8 cellular contexts compared by ENCODE assay signal in genomic region chr4:2220016-2220620, GRCh38. TPM values are rescaled to one million over a fixed set of nuclear protein-coding genes. Genes with fewer than 3 reads are reported as not detected.
DNase-seq lines count a peak whose midpoint lies in the region; ATAC-seq and TF ChIP-seq lines count a peak whose summit lies in the region.

No MANE protein-coding gene starts in this region.

- peak; percentile 15 for DNase-seq in GF-D8 (lab: John Stamatoyannopoulos, UW)
- DNase-seq in HT1080 (ENCODE audit: low read depth) = peak; percentile 55
- peak; percentile 77 for DNase-seq in OCI-LY7 (ENCODE audit: low spot score)
- DNase-seq in activated T-cell treated with anti-CD3 and anti-CD28 coated beads for 48 hours (ENCODE audit: low read depth) = peak; percentile 62
- DNase-seq in esophagus squamous epithelium (lab: John Stamatoyannopoulos, UW) = no peak
- DNase-seq in natural killer cell = peak; percentile 70

- ATAC-seq in natural killer cell = peak; percentile 91 to 99 (median 97)
- ATAC-seq in stimulated activated memory B cell treated with anti-CD40 and anti-IgM and Interleukin-4, amounts not matched to agents 10 μg/mL and 1 μg/mL and 100 μg/mL, for 72 hours = peak; percentile 84
- ATAC-seq in GM19023 (IDR thresholded peaks at IDR 0.05; ENCODE audit: unreplicated experiment) = no peak

- H3K27me3 ChIP-seq in esophagus squamous epithelium = no peaks in the 10 kb centered on the region

- TF ChIP-seq POLR2A in esophagus squamous epithelium (IDR thresholded peaks at IDR 0.05) = no peak

- POLR2A ChIA-PET in OCI-LY7 (lab: Charles Lee) = interaction anchor here (0.5 to 0.6 kb wide), 2 partner anchors 19 to 861 kb away, joined by 3 read pairs; no protein-coding TSS in a partner anchor

- H3K9me3 ChIP-seq in OCI-LY7 (ENCODE audit: low read length) (no peaks in the 10 kb centered on the region), esophagus squamous epithelium (no peaks in the 10 kb centered on the region)

- H4K20me1 ChIP-seq in OCI-LY7 (ENCODE audit: insufficient read depth, low read length) = no peaks in the 10 kb centered on the region

- BruUV-seq in OCI-LY7 (replicated peaks; lab: Mats Ljungman, UMichigan) = no TSS peak

- no peaks in the 10 kb centered on the region for H3K79me2 ChIP-seq in OCI-LY7 (ENCODE audit: insufficient read depth, low read depth, low read length)

- H3K27ac ChIP-seq in OCI-LY7 (ENCODE audit: low read depth, low read length, poor library complexity, severe bottlenecking) (no peak overlapping the region), esophagus squamous epithelium (no peak overlapping the region)

- peaks cover 7 to 8% of the 10 kb centered on the region in 2 donors for H3K4me1 Mint-ChIP-seq in natural killer cell
- H3K4me1 Mint-ChIP-seq in stimulated activated memory B cell treated with anti-CD40 and anti-IgM and Interleukin-4, amounts not matched to agents 10 μg/mL and 1 μg/mL and 100 μg/mL, for 72 hours = peaks cover 9% of the 10 kb centered on the region

- no peaks in the 10 kb centered on the region for H3K27me3 Mint-ChIP-seq in natural killer cell (ENCODE audit: low read depth in 2 of 2)
- no peaks in the 10 kb centered on the region for H3K27me3 Mint-ChIP-seq in stimulated activated memory B cell treated with anti-CD40 and anti-IgM and Interleukin-4, amounts not matched to agents 10 μg/mL and 1 μg/mL and 100 μg/mL, for 72 hours

- no peaks in the 10 kb centered on the region for H3K9me2 ChIP-seq in OCI-LY7 (ENCODE audit: insufficient read depth, low read length)

- WGBS in esophagus squamous epithelium, 2 donors = 8 to 12% methylated on average over 10 of the region's 10 CpGs

- H3K4me3 ChIP-seq in OCI-LY7 (ENCODE audit: low read depth, low read length, poor library complexity, severe bottlenecking) = no peak overlapping the region
- H3K4me3 ChIP-seq in esophagus squamous epithelium = no peak overlapping the region

- no peak overlapping the region for H2AFZ ChIP-seq in OCI-LY7 (ENCODE audit: low read length)

- H3K4me3 Mint-ChIP-seq in natural killer cell = no peak overlapping the region
- H3K4me3 Mint-ChIP-seq in stimulated activated memory B cell treated with anti-CD40 and anti-IgM and Interleukin-4, amounts not matched to agents 10 μg/mL and 1 μg/mL and 100 μg/mL, for 72 hours = no peak overlapping the region

- H3K9me3 Mint-ChIP-seq in natural killer cell = no peaks in the 10 kb centered on the region
- no peaks in the 10 kb centered on the region for H3K9me3 Mint-ChIP-seq in stimulated activated memory B cell treated with anti-CD40 and anti-IgM and Interleukin-4, amounts not matched to agents 10 μg/mL and 1 μg/mL and 100 μg/mL, for 72 hours

- H3K4me2 ChIP-seq in OCI-LY7 (ENCODE audit: low read length) = no peak overlapping the region

- CTCF ChIA-PET in OCI-LY7 (lab: Charles Lee; ENCODE audit: unreplicated experiment) = no interaction called here

- H3K36me3 ChIP-seq in OCI-LY7 (ENCODE audit: insufficient read depth, low read length) = peaks cover 12% of the 10 kb centered on the region; the same call in 1 of the 2 replicates
- H3K36me3 ChIP-seq in esophagus squamous epithelium = peaks cover 0 to 24% (median 0%) of the 10 kb centered on the region in 3 donors

- no peaks in the 10 kb centered on the region for H3K4me1 ChIP-seq in OCI-LY7 (ENCODE audit: insufficient read depth, low read length, poor library complexity, severe bottlenecking)
- H3K4me1 ChIP-seq in esophagus squamous epithelium = peaks cover 0 to 8% (median 0%) of the 10 kb centered on the region in 3 donors

- no peaks in the 10 kb centered on the region for H3K36me3 Mint-ChIP-seq in natural killer cell
- no peaks in the 10 kb centered on the region for H3K36me3 Mint-ChIP-seq in stimulated activated memory B cell treated with anti-CD40 and anti-IgM and Interleukin-4, amounts not matched to agents 10 μg/mL and 1 μg/mL and 100 μg/mL, for 72 hours

- H3K27ac Mint-ChIP-seq in natural killer cell = peak overlapping the region in 1 of 2 donors; percentile 37
- H3K27ac Mint-ChIP-seq in stimulated activated memory B cell treated with anti-CD40 and anti-IgM and Interleukin-4, amounts not matched to agents 10 μg/mL and 1 μg/mL and 100 μg/mL, for 72 hours = no peak overlapping the region

- intact Hi-C loops in OCI-LY7 (cut with micrococcal nuclease; ENCODE audit: unreplicated experiment) (loop anchor here (1.0 kb wide), 3 partner anchors 134 to 242 kb away; no protein-coding TSS in a partner anchor), esophagus squamous epithelium (cut with DNase I) (loop anchor here (10.0 kb wide), 1 partner anchor 225 kb away; no protein-coding TSS in a partner anchor), natural killer cell (cut with micrococcal nuclease) (loop anchor here (1.0 kb wide), 3 partner anchors 134 to 243 kb away; no protein-coding TSS in a partner anchor)

- TF ChIP-seq CTCF in OCI-LY7 (conservative IDR thresholded peaks at IDR 0.05; ENCODE audit: low read length) = peak; percentile 91
- peak; percentile 66 to 88 (median 74) for TF ChIP-seq CTCF in esophagus squamous epithelium (IDR thresholded peaks at IDR 0.05)
- TF ChIP-seq CTCF in natural killer cell (IDR thresholded peaks at IDR 0.05) = peak; percentile 88

RNA-seq across cellular contexts. Expression of gene HAUS3, which starts 21.8 kb away (rescaled TPM):
- 16.6 and 16.7 TPM in 2 replicates for total RNA-seq in HT1080 (2014; rRNA removed; shearing (Covaris generic))
- polyA plus RNA-seq in HT1080 (2015; cell fraction: cytosol; rRNA removed) = 12.1 and 14.0 TPM in 2 replicates
- 25.3 and 31.8 TPM in 2 replicates for polyA plus RNA-seq in HT1080 (2015; cell fraction: nucleus; rRNA removed)
- total RNA-seq in OCI-LY7 (2014; rRNA removed; shearing (Covaris generic)) = 15.9 and 20.1 TPM in 2 replicates
- total RNA-seq in OCI-LY7 (2022) = 21.1 and 22.2 TPM in 2 replicates
- 10 to 100 TPM in 3 of 4 donors, 1 to 10 TPM in 1; 8.9 to 13.0 (median 10.7) TPM for total RNA-seq in esophagus squamous epithelium
- total RNA-seq in natural killer cell = 10 to 100 TPM; 38.0 to 50.3 (median 49.4) TPM

RNA-seq across cellular contexts. Expression of gene POLN, which starts 21.8 kb away (rescaled TPM):
- 1.7 and 2.9 TPM in 2 replicates for total RNA-seq in HT1080 (2014; rRNA removed; shearing (Covaris generic))
- polyA plus RNA-seq in HT1080 (2015; cell fraction: cytosol; rRNA removed) = 0.16 and 0.51 TPM in 2 replicates
- polyA plus RNA-seq in HT1080 (2015; cell fraction: nucleus; rRNA removed) = 0.23 and 1.9 TPM in 2 replicates
- total RNA-seq in OCI-LY7 (2014; rRNA removed; shearing (Covaris generic)) = 2.7 and 4.4 TPM in 2 replicates
- total RNA-seq in OCI-LY7 (2022) (3.5 and 4.0 TPM in 2 replicates), esophagus squamous epithelium (1 to 10 TPM in 3 of 4 donors, under 1 TPM in 1; 0.19 to 1.5 (median 1.2) TPM), natural killer cell (1 to 10 TPM; 2.6 to 6.9 (median 3.3) TPM)

RNA-seq across cellular contexts. Expression of gene MXD4, which starts 41.8 kb away (rescaled TPM):
- total RNA-seq in HT1080 (2014; rRNA removed; shearing (Covaris generic)) = 12.1 and 17.3 TPM in 2 replicates
- polyA plus RNA-seq in HT1080 (2015; cell fraction: cytosol; rRNA removed) = 13.0 TPM in 2 replicates
- 15.8 and 17.4 TPM in 2 replicates for polyA plus RNA-seq in HT1080 (2015; cell fraction: nucleus; rRNA removed)
- 2.4 and 3.0 TPM in 2 replicates for total RNA-seq in OCI-LY7 (2014; rRNA removed; shearing (Covaris generic))
- 10.4 and 11.6 TPM in 2 replicates for total RNA-seq in OCI-LY7 (2022)
- total RNA-seq in esophagus squamous epithelium = 10 to 100 TPM; 12.9 to 32.2 (median 27.8) TPM
- 100 to 1,000 TPM; 141 to 172 (median 166) TPM for total RNA-seq in natural killer cell
